In genomic region chrX:13076176-13076956, GRCh38 we compare ENCODE assay signal across 11 cellular contexts. TPM values are rescaled to one million over a fixed set of nuclear protein-coding genes. Genes with fewer than 3 reads are reported as not detected.
DNase-seq lines count a peak whose midpoint lies in the region; ATAC-seq and TF ChIP-seq lines count a peak whose summit lies in the region.
"Had no signal": no experiment of that assay in that cellular context is flagged by ENCODE, and none has a peak within 500 bp of the region (broad histone marks: within the 10 kb centered on the region; RNA-seq: fewer than 3 reads in every experiment).

No MANE protein-coding gene starts in this region.

- DNase-seq in activated T-cell treated with anti-CD3 and anti-CD28 coated beads, Interleukin-2, amount 50 U/mL, for 24 hours = no peak
- DNase-seq in activated T-cell treated with anti-CD3 and anti-CD28 coated beads, Interleukin-2, amount 50 U/mL, for 48 hours = no peak
- DNase-seq in activated CD4-positive, alpha-beta memory T cell treated with anti-CD3 and anti-CD28 coated beads, Interleukin-2, amount 10 ng/mL, durations not matched to agents 7 days and 5 days = no peak
- DNase-seq in stimulated activated naive CD8-positive, alpha-beta T cell treated with anti-CD3 and anti-CD28 coated beads, Interleukin-15, Interleukin-2, amounts not matched to agents 100 U/mL and 50 U/mL, for 24 hours = no peak
- DNase-seq in NCI-H774 (lab: John Stamatoyannopoulos, UW) (no peak), psoas muscle (no peak), NOMO-1 treated with dmso at 0.1 percent for 144 hours (lab: John Stamatoyannopoulos, UW; ENCODE audit: unreplicated experiment) (no peak)
- DNase-seq: activated CD4-positive, CD25-positive, alpha-beta regulatory T cell treated with anti-CD3 and anti-CD28 coated beads, Interleukin-2, amount 50 U/mL, for 72 hours; NCI-H69 had no signal

- no peak overlapping the region for H3K4me3 ChIP-seq in psoas muscle
- H3K4me3 ChIP-seq: right atrium auricular region had no signal

- CTCF ChIA-PET in activated CD4-positive, alpha-beta memory T cell treated with anti-CD3 and anti-CD28 coated beads, Interleukin-2, amount 10 ng/mL, durations not matched to agents 7 days and 5 days (lab: Charles Lee) = interaction anchor here (0.5 to 2.2 kb wide), 9 partner anchors 14 to 375 kb away, joined by 3 to 8 read pairs (median 5); no protein-coding TSS in a partner anchor

- H3K27ac Mint-ChIP-seq in activated T-cell treated with anti-CD3 and anti-CD28 coated beads, Interleukin-2, amount 50 U/mL, for 24 hours = peak overlapping the region; percentile 92
- H3K27ac Mint-ChIP-seq in activated CD4-positive, alpha-beta memory T cell treated with anti-CD3 and anti-CD28 coated beads, Interleukin-2, amount 10 ng/mL, durations not matched to agents 7 days and 5 days = peak overlapping the region; percentile 82

- no peaks in the 10 kb centered on the region for H3K4me1 ChIP-seq in psoas muscle
- H3K4me1 ChIP-seq: right atrium auricular region had no signal

- ATAC-seq in HG02981 (IDR thresholded peaks at IDR 0.05; ENCODE audit: unreplicated experiment) (peak; percentile 54), psoas muscle (no peak)
- peak; percentile 83 for ATAC-seq in stimulated activated naive CD8-positive, alpha-beta T cell treated with anti-CD3 and anti-CD28 coated beads, Interleukin-15, Interleukin-2, amounts not matched to agents 100 U/mL and 50 U/mL, for 24 hours

- H3K9me3 ChIP-seq in psoas muscle = no peaks in the 10 kb centered on the region

- peaks cover 72% of the 10 kb centered on the region for H3K27me3 Mint-ChIP-seq in activated T-cell treated with anti-CD3 and anti-CD28 coated beads, Interleukin-2, amount 50 U/mL, for 24 hours
- no peaks in the 10 kb centered on the region for H3K27me3 Mint-ChIP-seq in activated CD4-positive, alpha-beta memory T cell treated with anti-CD3 and anti-CD28 coated beads, Interleukin-2, amount 10 ng/mL, durations not matched to agents 7 days and 5 days

- no peaks in the 10 kb centered on the region for H3K36me3 Mint-ChIP-seq in activated T-cell treated with anti-CD3 and anti-CD28 coated beads, Interleukin-2, amount 50 U/mL, for 24 hours (ENCODE audit: low read depth)
- no peaks in the 10 kb centered on the region for H3K36me3 Mint-ChIP-seq in activated CD4-positive, alpha-beta memory T cell treated with anti-CD3 and anti-CD28 coated beads, Interleukin-2, amount 10 ng/mL, durations not matched to agents 7 days and 5 days (ENCODE audit: low read depth)

- intact Hi-C loops in psoas muscle (cut with DNase I) = no loop called here

- H3K36me3 ChIP-seq in psoas muscle (ENCODE audit: insufficient read depth in 1 of 2, low read depth in 1 of 2) = no peaks in the 10 kb centered on the region
- H3K36me3 ChIP-seq: right atrium auricular region had no signal

- H3K4me1 Mint-ChIP-seq in activated T-cell treated with anti-CD3 and anti-CD28 coated beads, Interleukin-2, amount 50 U/mL, for 24 hours (ENCODE audit: low read depth) = peaks cover 67% of the 10 kb centered on the region
- peaks cover 67% of the 10 kb centered on the region for H3K4me1 Mint-ChIP-seq in activated CD4-positive, alpha-beta memory T cell treated with anti-CD3 and anti-CD28 coated beads, Interleukin-2, amount 10 ng/mL, durations not matched to agents 7 days and 5 days

- peaks cover 0 to 11% (median 0%) of the 10 kb centered on the region in 3 donors for H3K27me3 ChIP-seq in psoas muscle (ENCODE audit: insufficient read depth in 3 of 3, low read length in 2 of 3)
- H3K27me3 ChIP-seq: right atrium auricular region had no signal

- peak overlapping the region; percentile 15 for H3K4me3 Mint-ChIP-seq in activated T-cell treated with anti-CD3 and anti-CD28 coated beads, Interleukin-2, amount 50 U/mL, for 24 hours
- H3K4me3 Mint-ChIP-seq in activated CD4-positive, alpha-beta memory T cell treated with anti-CD3 and anti-CD28 coated beads, Interleukin-2, amount 10 ng/mL, durations not matched to agents 7 days and 5 days = no peak overlapping the region

- 87 to 96% (median 95%) methylated on average over 4 of the region's 4 CpGs for WGBS in psoas muscle, 3 donors

- POLR2A ChIA-PET in activated CD4-positive, alpha-beta memory T cell treated with anti-CD3 and anti-CD28 coated beads, Interleukin-2, amount 10 ng/mL, durations not matched to agents 7 days and 5 days (lab: Charles Lee) = interaction anchor here (0.7 to 24.1 kb wide), 11 partner anchors 12 to 120 kb away, joined by 3 to 1502 read pairs (median 8); partner anchors contain the start of gene TMSB4X

- H3K9me3 Mint-ChIP-seq in activated T-cell treated with anti-CD3 and anti-CD28 coated beads, Interleukin-2, amount 50 U/mL, for 24 hours = no peaks in the 10 kb centered on the region
- no peaks in the 10 kb centered on the region for H3K9me3 Mint-ChIP-seq in activated CD4-positive, alpha-beta memory T cell treated with anti-CD3 and anti-CD28 coated beads, Interleukin-2, amount 10 ng/mL, durations not matched to agents 7 days and 5 days

- TF ChIP-seq CTCF in psoas muscle (IDR thresholded peaks at IDR 0.05) = no peak

- H3K27ac ChIP-seq in psoas muscle = no peak overlapping the region
- H3K27ac ChIP-seq: right atrium auricular region had no signal

RNA-seq across cellular contexts. Expression of gene FAM9C, which starts 31.9 kb away (rescaled TPM):
- not detected for total RNA-seq in activated CD4-positive, alpha-beta memory T cell treated with anti-CD3 and anti-CD28 coated beads, Interleukin-2, amount 10 ng/mL, durations not matched to agents 7 days and 5 days
- total RNA-seq in psoas muscle = under 1 TPM in 1 of 4 donors, not detected in 3; 0.04 TPM
- polyA plus RNA-seq in psoas muscle = not detected
- total RNA-seq: right atrium auricular region had no signal

Comparison
In these comparisons a context has a peak if more than half of its experiments do, and no peak if none do; other contexts are left out.
1. ATAC-seq: peak in HG02981 (single experiment) and stimulated activated naive CD8-positive, alpha-beta T cell treated with anti-CD3 and anti-CD28 coated beads, Interleukin-15, Interleukin-2, amounts not matched to agents 100 U/mL and 50 U/mL, for 24 hours (single experiment); none in psoas muscle (0 of 4).